ENCODE assay signal across 17 cellular contexts in the genomic region with DNA sequence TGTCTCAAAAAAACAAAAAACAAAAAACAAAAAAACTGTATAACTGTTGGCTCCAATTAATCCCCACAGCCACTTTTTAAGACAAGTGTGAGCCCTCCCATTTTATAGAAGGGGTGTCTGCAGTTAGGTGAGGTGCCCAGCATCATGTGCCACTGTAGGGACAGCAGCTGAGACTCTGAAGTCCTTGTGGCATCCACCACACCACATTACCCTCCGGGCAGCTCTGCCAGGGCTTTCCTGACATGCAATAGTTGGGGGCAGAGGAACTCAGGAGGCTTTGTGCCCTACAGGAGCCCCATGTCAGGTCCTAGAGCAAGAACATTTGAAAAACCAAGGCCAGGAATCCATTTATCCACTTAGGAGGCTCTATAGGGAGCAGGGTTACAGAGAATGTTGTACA. TPM values are rescaled to one million over a fixed set of nuclear protein-coding genes. Genes with fewer than 3 reads are reported as not detected.
DNase-seq lines count a peak whose midpoint lies in the region; TF ChIP-seq lines count a peak whose summit lies in the region.
"Had no signal": no experiment of that assay in that cellular context is flagged by ENCODE, and none has a peak within 500 bp of the region (broad histone marks: within the 10 kb centered on the region; RNA-seq: fewer than 3 reads in every experiment).

No MANE protein-coding gene starts in this region.

- intact Hi-C loops in breast epithelium (cut with DNase I; ENCODE audit: low total_unique reads): loop anchor here (10.0 kb wide), 1 partner anchor 65 kb away; no protein-coding TSS in a partner anchor
- intact Hi-C loops in MCF 10A (cut with micrococcal nuclease): loop anchor here (10.0 kb wide), 2 partner anchors 125 to 385 kb away; a partner anchor contains a TSS

- DNase-seq in breast epithelium (ENCODE audit: low spot score in 2 of 2) (no peak), MCF 10A (ENCODE audit: unreplicated experiment) (no peak), coronary artery (ENCODE audit: low spot score) (no peak), nephron progenitor cell (no peak), tibial nerve (ENCODE audit: low spot score in 2 of 2) (no peak), HEK293T (ENCODE audit: extremely low spot score) (no peak), LoVo (ENCODE audit: low spot score) (no peak), cerebellum (ENCODE audit: low spot score) (no peak)
- DNase-seq: activated CD4-positive, alpha-beta T cell treated with anti-CD3 and anti-CD28 coated beads for 48 hours; activated T-cell treated with anti-CD3 and anti-CD28 coated beads, Interleukin-2, amount 50 U/mL, for 24 hours; CD8-positive, alpha-beta memory T cell; NCI-H1436 treated with DMSO at 0.1 percent for 48 hours; NCI-H524; nucleus accumbens; RPMI8226 had no signal

- H3K27me3 Mint-ChIP-seq in MCF 10A (ENCODE audit: insufficient read depth, unreplicated experiment) (no peaks in the 10 kb centered on the region), nephron progenitor cell (ENCODE audit: low read depth, poor library complexity) (no peaks in the 10 kb centered on the region)
- H3K27me3 Mint-ChIP-seq: activated T-cell treated with anti-CD3 and anti-CD28 coated beads, Interleukin-2, amount 50 U/mL, for 24 hours; CD8-positive, alpha-beta memory T cell; dendritic cell treated with granulocyte-macrophage colony-stimulating factor and Interleukin-4, amounts not matched to agents 40 ng/mL and 50 ng/mL, for 4 days had no signal

- H3K27ac ChIP-seq in breast epithelium (peak overlapping the region; percentile 83 to 94), coronary artery (peak overlapping the region; percentile 88 to 90), tibial nerve (peak overlapping the region in 3 of 4 donors; percentile 61 to 81 (median 76))
- H3K27ac ChIP-seq: KMS-11 had no signal

- POLR2A ChIA-PET in MCF 10A (lab: Yijun Ruan, JAX) (interaction anchor here (0.6 kb wide), 1 partner anchor 108 kb away, joined by 3 read pairs; no protein-coding TSS in a partner anchor), HEK293T (lab: Yijun Ruan, JAX) (no interaction called here)

- CTCF ChIA-PET in MCF 10A (lab: Yijun Ruan, JAX): interaction anchor here (0.6 to 2.8 kb wide), 3 partner anchors 68 to 199 kb away, joined by 3 to 8 read pairs (median 3); no protein-coding TSS in a partner anchor
- CTCF ChIA-PET in HEK293T (lab: Yijun Ruan, JAX): interaction anchor here (0.6 kb wide), 1 partner anchor 37 kb away, joined by 3 read pairs; no protein-coding TSS in a partner anchor

- 78 to 100% methylated on average over 1 of the region's 1 CpG for WGBS in tibial nerve, 2 donors

- H3K4me1 ChIP-seq in breast epithelium (peaks cover 5 to 23% of the 10 kb centered on the region in 2 donors), tibial nerve (peaks cover 5 to 68% (median 47%) of the 10 kb centered on the region in 4 donors)

- H3K4me1 Mint-ChIP-seq in MCF 10A (ENCODE audit: insufficient read depth, unreplicated experiment) (peaks cover 12% of the 10 kb centered on the region), nephron progenitor cell (no peaks in the 10 kb centered on the region)

- TF ChIP-seq CTCF in breast epithelium (IDR thresholded peaks at IDR 0.05) (no peak), MCF 10A (IDR thresholded peaks at IDR 0.05; ENCODE audit: unreplicated experiment) (no peak), coronary artery (IDR thresholded peaks at IDR 0.05) (no peak), nephron progenitor cell (IDR thresholded peaks at IDR 0.05) (no peak), tibial nerve (IDR thresholded peaks at IDR 0.05) (no peak)

- H3K4me3 ChIP-seq in breast epithelium: no peak overlapping the region
- H3K4me3 ChIP-seq in coronary artery: no peak overlapping the region
- H3K4me3 ChIP-seq in tibial nerve: no peak overlapping the region

- no peak for TF ChIP-seq EP300 in tibial nerve (IDR thresholded peaks at IDR 0.05)

- H3K9me3 ChIP-seq in breast epithelium: no peaks in the 10 kb centered on the region
- H3K9me3 ChIP-seq in tibial nerve: no peaks in the 10 kb centered on the region

- BruUV-seq in MCF 10A (replicated peaks; lab: Mats Ljungman, UMichigan): no TSS peak

- H3K36me3 ChIP-seq in breast epithelium (no peaks in the 10 kb centered on the region), tibial nerve (peaks cover 0 to 4% (median 0%) of the 10 kb centered on the region in 3 donors)

- no peaks in the 10 kb centered on the region for H3K36me3 Mint-ChIP-seq in MCF 10A (ENCODE audit: insufficient read depth, unreplicated experiment)
- H3K36me3 Mint-ChIP-seq in nephron progenitor cell (ENCODE audit: low read depth): no peaks in the 10 kb centered on the region
- H3K36me3 Mint-ChIP-seq: CD8-positive, alpha-beta memory T cell had no signal

- TF ChIP-seq POLR2A in breast epithelium (IDR thresholded peaks at IDR 0.05) (no peak), tibial nerve (IDR thresholded peaks at IDR 0.05) (no peak)

- H3K4me3 Mint-ChIP-seq in MCF 10A (ENCODE audit: unreplicated experiment) (no peak overlapping the region), nephron progenitor cell (no peak overlapping the region)
- H3K4me3 Mint-ChIP-seq: activated T-cell treated with anti-CD3 and anti-CD28 coated beads, Interleukin-2, amount 50 U/mL, for 24 hours; CD8-positive, alpha-beta memory T cell; dendritic cell treated with granulocyte-macrophage colony-stimulating factor and Interleukin-4, amounts not matched to agents 40 ng/mL and 50 ng/mL, for 4 days had no signal

- H3K27ac Mint-ChIP-seq in MCF 10A (ENCODE audit: low read depth, unreplicated experiment) (no peak overlapping the region), nephron progenitor cell (peak overlapping the region; percentile 26)
- H3K27ac Mint-ChIP-seq: activated T-cell treated with anti-CD3 and anti-CD28 coated beads, Interleukin-2, amount 50 U/mL, for 24 hours; dendritic cell treated with granulocyte-macrophage colony-stimulating factor and Interleukin-4, amounts not matched to agents 40 ng/mL and 50 ng/mL, for 4 days had no signal

- H3K9me3 Mint-ChIP-seq in MCF 10A (ENCODE audit: unreplicated experiment) (no peaks in the 10 kb centered on the region), nephron progenitor cell (no peaks in the 10 kb centered on the region)
- H3K9me3 Mint-ChIP-seq: activated T-cell treated with anti-CD3 and anti-CD28 coated beads, Interleukin-2, amount 50 U/mL, for 24 hours; CD8-positive, alpha-beta memory T cell; dendritic cell treated with granulocyte-macrophage colony-stimulating factor and Interleukin-4, amounts not matched to agents 40 ng/mL and 50 ng/mL, for 4 days had no signal

- H3K27me3 ChIP-seq in breast epithelium (no peaks in the 10 kb centered on the region), tibial nerve (no peaks in the 10 kb centered on the region)

TF ChIP-seq in HEK293T, 16 proteins besides CTCF, POLR2A, EP300 and RAD21:
- no peak for TF ChIP-seq FOXA1 (IDR thresholded peaks at IDR 0.05)
- TF ChIP-seq, protein P1, sequence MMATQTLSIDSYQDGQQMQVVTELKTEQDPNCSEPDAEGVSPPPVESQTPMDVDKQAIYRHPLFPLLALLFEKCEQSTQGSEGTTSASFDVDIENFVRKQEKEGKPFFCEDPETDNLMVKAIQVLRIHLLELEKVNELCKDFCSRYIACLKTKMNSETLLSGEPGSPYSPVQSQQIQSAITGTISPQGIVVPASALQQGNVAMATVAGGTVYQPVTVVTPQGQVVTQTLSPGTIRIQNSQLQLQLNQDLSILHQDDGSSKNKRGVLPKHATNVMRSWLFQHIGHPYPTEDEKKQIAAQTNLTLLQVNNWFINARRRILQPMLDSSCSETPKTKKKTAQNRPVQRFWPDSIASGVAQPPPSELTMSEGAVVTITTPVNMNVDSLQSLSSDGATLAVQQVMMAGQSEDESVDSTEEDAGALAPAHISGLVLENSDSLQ (IDR thresholded peaks at IDR 0.05): no peak
- TF ChIP-seq SUZ12 (IDR thresholded peaks at IDR 0.05): no peak
- TF ChIP-seq HDGF (IDR thresholded peaks at IDR 0.05; ENCODE audit: borderline replicate concordance): no peak
- TF ChIP-seq NFRKB (IDR thresholded peaks at IDR 0.05): no peak
- TF ChIP-seq BHLHE40 (IDR thresholded peaks at IDR 0.05; ENCODE audit: borderline replicate concordance): no peak
- TF ChIP-seq CTBP1 (IDR thresholded peaks at IDR 0.05; ENCODE audit: borderline replicate concordance): no peak
- no peak for TF ChIP-seq TARDBP (IDR thresholded peaks at IDR 0.05)
- TF ChIP-seq LEF1 (IDR thresholded peaks at IDR 0.05; ENCODE audit: borderline replicate concordance): no peak
- no peak for TF ChIP-seq ELF4 (IDR thresholded peaks at IDR 0.05)
- no peak for TF ChIP-seq FOXM1 (IDR thresholded peaks at IDR 0.05; ENCODE audit: borderline replicate concordance)
- no peak for TF ChIP-seq L3MBTL2 (conservative IDR thresholded peaks at IDR 0.05)
- TF ChIP-seq ZNF384 (IDR thresholded peaks at IDR 0.05): no peak
- no peak for TF ChIP-seq ARNT (IDR thresholded peaks at IDR 0.05)
TF ChIP-seq in HEK293T: peak in this region for 0.

RNA-seq across cellular contexts. Expression of a gene that starts 17.3 kb away (rescaled TPM):
- total RNA-seq in breast epithelium (100 to 1,000 TPM in 1 of 3 donors, 10 to 100 TPM in 2; 59.9 to 102 (median 99.1) TPM), MCF 10A (2022) (19.2 and 24.8 TPM in 2 replicates), tibial nerve (100 to 1,000 TPM in 2 of 4 donors, 10 to 100 TPM in 2; 78.2 to 108 (median 91.5) TPM), cerebellum (19.7 TPM)

RNA-seq across cellular contexts. Expression of a gene that starts 51.8 kb away (rescaled TPM):
- total RNA-seq in breast epithelium (10 to 100 TPM in 2 of 3 donors, 1 to 10 TPM in 1; 5.7 to 46.2 (median 11.5) TPM), MCF 10A (2022) (5.1 and 6.0 TPM in 2 replicates), tibial nerve (10 to 100 TPM; 11.1 to 14.9 (median 12.4) TPM), cerebellum (1.7 TPM)
